Comparison of ENCODE assay signal across 26 cellular contexts in the genomic region with DNA sequence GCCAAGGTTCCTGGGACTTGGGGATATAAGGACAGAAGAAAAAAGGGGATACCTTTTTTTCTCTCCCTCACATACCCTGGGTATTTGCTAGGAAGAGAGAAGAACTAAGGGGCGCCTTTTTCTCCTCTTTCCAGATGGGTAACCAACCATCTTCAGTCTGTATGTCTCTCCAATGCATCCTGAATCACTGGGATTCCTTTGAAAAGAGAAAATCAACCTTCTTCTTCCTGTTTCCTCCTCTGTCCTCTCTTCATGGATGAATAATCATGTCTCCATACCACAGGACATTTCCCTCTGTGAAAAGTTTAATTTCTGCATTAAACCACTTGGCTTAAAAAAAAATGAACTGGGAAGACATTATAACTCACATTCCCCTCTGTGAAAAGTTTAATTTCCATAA.
"Had no signal": no experiment of that assay in that cellular context is flagged by ENCODE, and none has a peak within 500 bp of the region (broad histone marks: within the 10 kb centered on the region; RNA-seq: fewer than 3 reads in every experiment).

No MANE protein-coding gene starts in this region.

- ATAC-seq: activated T-cell treated with anti-CD3 and anti-CD28 coated beads, Interleukin-2, amount 50 U/mL, for 72 hours; foreskin keratinocyte; gastrocnemius medialis; heart right ventricle had no signal

- DNase-seq: activated CD4-positive, alpha-beta memory T cell treated with anti-CD3 and anti-CD28 coated beads, Interleukin-2, amount 10 ng/mL, durations not matched to agents 7 days and 5 days; activated CD4-positive, alpha-beta T cell treated with anti-CD3 and anti-CD28 coated beads for 1 hour; activated CD4-positive, alpha-beta T cell treated with anti-CD3 and anti-CD28 coated beads for 4 hours; activated CD4-positive, alpha-beta T cell treated with anti-CD3 and anti-CD28 coated beads, Interleukin-2, amount 10 ng/mL, durations not matched to agents 7 days and 5 days; activated CD4-positive, alpha-beta T cell treated with anti-CD3 and anti-CD28 coated beads, Interleukin-2, amount 50 U/mL, for 4 hours; activated CD4-positive, CD25-positive, alpha-beta regulatory T cell; activated CD8-positive, alpha-beta memory T cell treated with anti-CD3 and anti-CD28 coated beads, Interleukin-2, amount 50 U/mL, for 48 hours; activated gamma-delta T cell treated with Interleukin-2 at 50 U/mL for 16 hours; activated naive CD4-positive, alpha-beta T cell treated with anti-CD3 and anti-CD28 coated beads, Interleukin-2, amount 50 U/mL, for 16 hours; activated naive CD4-positive, alpha-beta T cell treated with Interleukin-2 at 50 U/mL for 16 hours; activated T-cell treated with anti-CD3 and anti-CD28 coated beads for 4 hours; activated T-cell treated with anti-CD3 and anti-CD28 coated beads, Interleukin-2, amount 50 U/mL, for 24 hours; activated T-cell treated with anti-CD3 and anti-CD28 coated beads, Interleukin-2, amount 50 U/mL, for 72 hours; amniotic stem cell; anterior cingulate cortex; brain microvascular endothelial cell; dorsolateral prefrontal cortex; effector memory CD4-positive, alpha-beta T cell; endodermal cell; erythroblast; foreskin keratinocyte; gastrocnemius medialis; heart right ventricle; T-helper 2 cell had no signal

- H3K4me3 ChIP-seq: coronary artery, dorsolateral prefrontal cortex, esophagus muscularis mucosa, gastrocnemius medialis, heart right ventricle had no signal
